ENCODE assay signal across 1 cellular context in genomic region chr2:230952226-230952956, GRCh38.
A peak's percentile ranks its signal among the peaks of the same experiment; 100 is the strongest.
TF ChIP-seq lines count a peak whose summit lies in the region.

No MANE protein-coding gene starts in this region.

TF ChIP-seq in GM12878, 131 proteins besides CTCF, POLR2A, EP300 and RAD21:
- TF ChIP-seq POLR2AphosphoS5 (IDR thresholded peaks at IDR 0.05; ENCODE audit: low read length) (peak; percentile 3; the same call in 1 of the 2 replicates), CHD4 (IDR thresholded peaks at IDR 0.05) (no peak)
TF ChIP-seq in GM12878: peak in this region for 1.
